ENCODE assay signal across 8 cellular contexts in genomic region chr6:34365781-34366638, GRCh38. TPM values are rescaled to one million over a fixed set of nuclear protein-coding genes. Genes with fewer than 3 reads are reported as not detected.
DNase-seq lines count a peak whose midpoint lies in the region; ATAC-seq, FAIRE-seq and TF ChIP-seq lines count a peak whose summit lies in the region.
"Not testable (repeated sequence)": the region's sequence is repeated elsewhere in the genome, so short reads cannot be mapped to it uniquely, and the experiment has no call there.

No MANE protein-coding gene starts in this region.

- not testable (repeated sequence) for H3K27me3 Mint-ChIP-seq in activated T-cell treated with anti-CD3 and anti-CD28 coated beads, Interleukin-2, amount 50 U/mL, for 72 hours (ENCODE audit: low read depth)

- H3K27me3 ChIP-seq in bronchial epithelial cell (ENCODE audit: control insufficient read depth, insufficient read depth, low read length); skeletal muscle satellite cell (ENCODE audit: control insufficient read depth, insufficient read depth, low read length): not testable (repeated sequence)

- H3K9me3 ChIP-seq in skeletal muscle satellite cell (replicated peaks; ENCODE audit: low read length) = not testable (repeated sequence)

- ATAC-seq in activated T-cell treated with anti-CD3 and anti-CD28 coated beads, Interleukin-2, amount 50 U/mL, for 72 hours (replicated peaks in 1 of 2) = not testable (repeated sequence)

- not testable (repeated sequence) for FAIRE-seq in bronchial epithelial cell (lab: Jason Lieb, UNC)

- H3K9me3 Mint-ChIP-seq in activated T-cell treated with anti-CD3 and anti-CD28 coated beads, Interleukin-2, amount 50 U/mL, for 72 hours = not testable (repeated sequence)

- H3K4me3 Mint-ChIP-seq in activated T-cell treated with anti-CD3 and anti-CD28 coated beads, Interleukin-2, amount 50 U/mL, for 72 hours = peak overlapping the region in 1 of 2 donors; percentile 7

- H3K27ac Mint-ChIP-seq in activated T-cell treated with anti-CD3 and anti-CD28 coated beads, Interleukin-2, amount 50 U/mL, for 72 hours = peak overlapping the region; percentile 6

- TF ChIP-seq CTCF in bronchial epithelial cell (IDR thresholded peaks at IDR 0.05; ENCODE audit: insufficient read depth, low read length, severe bottlenecking); fibroblast of the aortic adventitia (IDR thresholded peaks at IDR 0.05; ENCODE audit: insufficient read depth, low read length): not testable (repeated sequence)

- peak; percentile 43 for DNase-seq in Ammon's horn (ENCODE audit: low spot score)
- DNase-seq in HK-2 (ENCODE audit: unreplicated experiment) = peak; percentile 46
- peak; percentile 50 for DNase-seq in RPMI7951 (ENCODE audit: low read depth)
- DNase-seq in activated T-cell treated with anti-CD3 and anti-CD28 coated beads, Interleukin-2, amount 50 U/mL, for 72 hours = not testable (repeated sequence)
- peak; percentile 76 for DNase-seq in bronchial epithelial cell (ENCODE audit: low read depth)
- DNase-seq in fibroblast of the aortic adventitia (ENCODE audit: low read depth) = peak; percentile 34
- DNase-seq in myocyte (ENCODE audit: low read depth) = peak; percentile 48

- H3K4me1 Mint-ChIP-seq in activated T-cell treated with anti-CD3 and anti-CD28 coated beads, Interleukin-2, amount 50 U/mL, for 72 hours (ENCODE audit: low read depth) = peaks cover 40% of the 10 kb centered on the region

- not testable (repeated sequence) for H3K36me3 ChIP-seq in bronchial epithelial cell (ENCODE audit: control insufficient read depth, insufficient read depth, low read length); skeletal muscle satellite cell (ENCODE audit: insufficient read depth, low read length)

- not testable (repeated sequence) for H3K9ac ChIP-seq in skeletal muscle satellite cell (ENCODE audit: low read depth, low read length)

- not testable (repeated sequence) for H3K36me3 Mint-ChIP-seq in activated T-cell treated with anti-CD3 and anti-CD28 coated beads, Interleukin-2, amount 50 U/mL, for 72 hours (ENCODE audit: insufficient read depth in 2 of 2)

- peaks cover 13% of the 10 kb centered on the region for H3K4me1 ChIP-seq in skeletal muscle satellite cell (ENCODE audit: control insufficient read depth, insufficient read depth, low read length)

- not testable (repeated sequence) for H3K4me3 ChIP-seq in bronchial epithelial cell (ENCODE audit: low read depth, low read length); fibroblast of the aortic adventitia (ENCODE audit: low read depth, low read length); skeletal muscle satellite cell (ENCODE audit: low read length)

- peak overlapping the region; percentile 67 for H3K4me2 ChIP-seq in skeletal muscle satellite cell (ENCODE audit: low read length)

RNA-seq across cellular contexts. Expression of gene NUDT3, which starts 26.5 kb away (rescaled TPM):
- total RNA-seq in RPMI7951 (2014; rRNA removed; shearing (Covaris generic)) = 18.0 and 19.1 TPM in 2 replicates
- total RNA-seq in activated T-cell treated with anti-CD3 and anti-CD28 coated beads, Interleukin-2, amount 50 U/mL, for 72 hours = 10 to 100 TPM; 11.1 to 13.7 TPM
- 15.8 and 18.7 TPM in 2 replicates for total RNA-seq in bronchial epithelial cell
- total RNA-seq in fibroblast of the aortic adventitia (ENCODE audit: low replicate concordance) = 24.4 and 34.6 TPM in 2 replicates
- 39.6 and 45.9 TPM in 2 replicates for total RNA-seq in myocyte
- polyA plus RNA-seq in myocyte (2012) = 8.9 TPM
- 19.0 and 19.2 TPM in 2 replicates for total RNA-seq in skeletal muscle satellite cell (2012; rRNA removed)

RNA-seq across cellular contexts. Expression of gene RPS10, which starts 59.9 kb away (rescaled TPM):
- total RNA-seq in RPMI7951 (2014; rRNA removed; shearing (Covaris generic)) = 3,560 and 4,532 TPM in 2 replicates
- total RNA-seq in activated T-cell treated with anti-CD3 and anti-CD28 coated beads, Interleukin-2, amount 50 U/mL, for 72 hours = 1,000 to 10,000 TPM; 2,209 to 2,226 TPM
- total RNA-seq in bronchial epithelial cell (2,015 and 3,887 TPM in 2 replicates), fibroblast of the aortic adventitia (ENCODE audit: low replicate concordance) (1,593 and 2,945 TPM in 2 replicates), myocyte (1,443 and 1,569 TPM in 2 replicates)
- polyA plus RNA-seq in myocyte (2012) = 1,782 TPM
- 2,752 and 3,798 TPM in 2 replicates for total RNA-seq in skeletal muscle satellite cell (2012; rRNA removed)
